Comparison of ENCODE assay signal across 9 cellular contexts in genomic region chr19:40831502-40832430, GRCh38. TPM values are rescaled to one million over a fixed set of nuclear protein-coding genes. Genes with fewer than 3 reads are reported as not detected.
DNase-seq lines count a peak whose midpoint lies in the region; ATAC-seq and TF ChIP-seq lines count a peak whose summit lies in the region.
"Had no signal": no experiment of that assay in that cellular context is flagged by ENCODE, and none has a peak within 500 bp of the region (broad histone marks: within the 10 kb centered on the region; RNA-seq: fewer than 3 reads in every experiment).

No MANE protein-coding gene starts in this region.

- H3K4me2 ChIP-seq in PC-9 (peak overlapping the region; percentile 46), fibroblast of lung (ENCODE audit: extremely low read depth, insufficient read depth, low read length) (no peak overlapping the region)

- POLR2A ChIA-PET in PC-9 (lab: Charles Lee; ENCODE audit: unreplicated experiment) = interaction anchor here (0.6 to 0.7 kb wide), 2 partner anchors 33 to 532 kb away, joined by 4 read pairs; partner anchors contain the start of gene EGLN2

- CTCF ChIA-PET in PC-9 (lab: Charles Lee) = interaction anchor here (1.5 kb wide), 1 partner anchor 13 kb away, joined by 5 read pairs; no protein-coding TSS in a partner anchor

- peak overlapping the region; percentile 67 for H3K27ac ChIP-seq in HL-60 (replicated peaks)
- H3K27ac ChIP-seq in PC-9 = peak overlapping the region; percentile 71
- H3K27ac ChIP-seq in fibroblast of lung (ENCODE audit: insufficient read depth, low read length) = no peak overlapping the region

- ATAC-seq in GM21786 (IDR thresholded peaks at IDR 0.05; ENCODE audit: unreplicated experiment) = no peak

- H3K4me3 ChIP-seq in HL-60 (replicated peaks; ENCODE audit: insufficient read depth, low read length) (no peak overlapping the region), PC-9 (no peak overlapping the region), fibroblast of lung (replicated peaks in 1 of 4; ENCODE audit: control extremely low read depth in 1 of 4, insufficient read depth in 1 of 4, low read depth in 3 of 4, low read length in 4 of 4) (no peak overlapping the region)

- H4K20me1 ChIP-seq in PC-9 (ENCODE audit: insufficient read depth) = no peaks in the 10 kb centered on the region
- H4K20me1 ChIP-seq in fibroblast of lung (ENCODE audit: control insufficient read depth, extremely low read depth, insufficient read depth, low read length) = no peaks in the 10 kb centered on the region

- H3K9ac ChIP-seq in fibroblast of lung (ENCODE audit: insufficient read depth, low read length) = no peak overlapping the region

- intact Hi-C loops in PC-9 (cut with micrococcal nuclease; ENCODE audit: unreplicated experiment) = loop anchor here (2.0 kb wide), 1 partner anchor 131 kb away; no protein-coding TSS in a partner anchor

- no peak overlapping the region for H2AFZ ChIP-seq in PC-9
- H2AFZ ChIP-seq in fibroblast of lung (ENCODE audit: low read length) = no peak overlapping the region

- peak in 1 of 2 experiments; percentile 87 for DNase-seq in HL-60 (ENCODE audit: low read depth in 1 of 2, low spot score in 1 of 2)
- DNase-seq in PC-9 = peak; percentile 49 to 98
- DNase-seq in fibroblast of lung (ENCODE audit: low read depth in 2 of 2) = peak; percentile 79 to 100
- DNase-seq in stromal cell of bone marrow (ENCODE audit: low read depth) = peak; percentile 99
- DNase-seq in T-helper 9 cell = no peak
- DNase-seq in iPS-NIHi7 (ENCODE audit: extremely low spot score) = no peak
- DNase-seq: GOT3 had no signal

- H3K9me3 ChIP-seq in PC-9 (ENCODE audit: insufficient read depth, low read depth) (no peaks in the 10 kb centered on the region), fibroblast of lung (ENCODE audit: control insufficient read depth, insufficient read depth, low read depth, low read length) (no peaks in the 10 kb centered on the region)

- H3F3A ChIP-seq in PC-9 (ENCODE audit: insufficient read depth, low read depth) = peaks cover 19% of the 10 kb centered on the region

- H3K36me3 ChIP-seq in PC-9 (ENCODE audit: low read depth) = no peaks in the 10 kb centered on the region
- no peaks in the 10 kb centered on the region for H3K36me3 ChIP-seq in fibroblast of lung (ENCODE audit: control insufficient read depth, insufficient read depth, low read length)

- H3K79me2 ChIP-seq in PC-9 (ENCODE audit: low read depth) (no peaks in the 10 kb centered on the region), fibroblast of lung (ENCODE audit: control insufficient read depth, insufficient read depth, low read length) (no peaks in the 10 kb centered on the region)

- no TSS peak for BruUV-seq in PC-9 (replicated peaks; lab: Mats Ljungman, UMichigan)

- TF ChIP-seq CTCF in HL-60 (IDR thresholded peaks at IDR 0.05; ENCODE audit: insufficient read depth, low read length) = no peak
- TF ChIP-seq CTCF in PC-9 (conservative IDR thresholded peaks at IDR 0.05) = no peak
- TF ChIP-seq CTCF in fibroblast of lung (conservative IDR thresholded peaks at IDR 0.05 in 1 of 2, IDR thresholded peaks at IDR 0.05 in 1 of 2; ENCODE audit: low read depth in 1 of 2, low read length in 2 of 2) = no peak

- H3K4me1 ChIP-seq in PC-9 (replicated peaks; ENCODE audit: insufficient read depth) (peaks cover 17% of the 10 kb centered on the region), fibroblast of lung (ENCODE audit: control insufficient read depth, extremely low read depth, insufficient read depth, low read length) (peaks cover 5% of the 10 kb centered on the region)

- H3K27me3 ChIP-seq in HL-60 (ENCODE audit: insufficient read depth, poor library complexity, severe bottlenecking) (no peaks in the 10 kb centered on the region), PC-9 (ENCODE audit: insufficient read depth, low read depth) (no peaks in the 10 kb centered on the region), fibroblast of lung (ENCODE audit: control insufficient read depth, insufficient read depth, low read length) (no peaks in the 10 kb centered on the region)

- no peaks in the 10 kb centered on the region for H3K9me2 ChIP-seq in PC-9 (ENCODE audit: insufficient read depth)

RNA-seq across cellular contexts. Expression of gene CYP2A6, which starts 18.5 kb away (rescaled TPM):
- not detected in 2 replicates for total RNA-seq in PC-9 (2021)
- total RNA-seq in fibroblast of lung = not detected in 2 replicates
- not detected in 2 replicates for polyA plus RNA-seq in fibroblast of lung
- not detected in 2 replicates for polyA plus RNA-seq in fibroblast of lung (2012)
- not detected in 2 replicates for polyA minus RNA-seq in fibroblast of lung (ENCODE audit: low replicate concordance)
- total RNA-seq: endothelial cell of umbilical vein had no signal
- polyA plus RNA-seq: endothelial cell of umbilical vein had no signal

RNA-seq across cellular contexts. Expression of gene EGLN2, which starts 32.8 kb away (rescaled TPM):
- total RNA-seq in PC-9 (2021) (78.4 and 78.5 TPM in 2 replicates), fibroblast of lung (83.2 and 106 TPM in 2 replicates)
- polyA plus RNA-seq in fibroblast of lung = 27.3 and 33.9 TPM in 2 replicates
- 64.9 and 89.0 TPM in 2 replicates for polyA plus RNA-seq in fibroblast of lung (2012)
- 111 and 230 TPM in 2 replicates for polyA minus RNA-seq in fibroblast of lung (ENCODE audit: low replicate concordance)

RNA-seq across cellular contexts. Expression of gene CYP2A7, which starts 50.3 kb away (rescaled TPM):
- total RNA-seq in PC-9 (2021) (not detected in 2 replicates), fibroblast of lung (not detected in 2 replicates)
- not detected in 2 replicates for polyA plus RNA-seq in fibroblast of lung
- polyA plus RNA-seq in fibroblast of lung (2012) = not detected in 2 replicates
- polyA minus RNA-seq in fibroblast of lung (ENCODE audit: low replicate concordance) = not detected in 2 replicates
- total RNA-seq: endothelial cell of umbilical vein had no signal
- polyA plus RNA-seq: endothelial cell of umbilical vein had no signal

RNA-seq across cellular contexts. Expression of gene RAB4B, which starts 53.7 kb away (rescaled TPM):
- total RNA-seq in PC-9 (2021) (22.2 and 24.8 TPM in 2 replicates), fibroblast of lung (4.4 and 10.6 TPM in 2 replicates)
- polyA plus RNA-seq in fibroblast of lung = 11.8 and 12.8 TPM in 2 replicates
- polyA plus RNA-seq in fibroblast of lung (2012) = 24.0 and 26.1 TPM in 2 replicates
- polyA minus RNA-seq in fibroblast of lung (ENCODE audit: low replicate concordance) = 20.2 and 33.3 TPM in 2 replicates

RNA-seq across cellular contexts. Expression of gene MIA, which starts 56.4 kb away (rescaled TPM):
- 2.5 and 2.7 TPM in 2 replicates for total RNA-seq in PC-9 (2021)
- total RNA-seq in fibroblast of lung = 0.26 TPM in 1 of 2 replicates, not detected in the other
- 0.99 TPM in 1 of 2 replicates, not detected in the other for polyA plus RNA-seq in fibroblast of lung
- 2.0 TPM in 1 of 2 replicates, not detected in the other for polyA plus RNA-seq in fibroblast of lung (2012)
- polyA minus RNA-seq in fibroblast of lung (ENCODE audit: low replicate concordance) = 2.2 TPM in 1 of 2 replicates, not detected in the other
- total RNA-seq: endothelial cell of umbilical vein had no signal

Comparison
In these comparisons a context has a peak if more than half of its experiments do, and no peak if none do; other contexts are left out.
1. DNase-seq: peak in PC-9 (2 of 2), fibroblast of lung (2 of 2) and stromal cell of bone marrow (single experiment); none in T-helper 9 cell (single experiment) and iPS-NIHi7 (single experiment).